Comparison of ENCODE assay signal across 19 cellular contexts in the genomic region with DNA sequence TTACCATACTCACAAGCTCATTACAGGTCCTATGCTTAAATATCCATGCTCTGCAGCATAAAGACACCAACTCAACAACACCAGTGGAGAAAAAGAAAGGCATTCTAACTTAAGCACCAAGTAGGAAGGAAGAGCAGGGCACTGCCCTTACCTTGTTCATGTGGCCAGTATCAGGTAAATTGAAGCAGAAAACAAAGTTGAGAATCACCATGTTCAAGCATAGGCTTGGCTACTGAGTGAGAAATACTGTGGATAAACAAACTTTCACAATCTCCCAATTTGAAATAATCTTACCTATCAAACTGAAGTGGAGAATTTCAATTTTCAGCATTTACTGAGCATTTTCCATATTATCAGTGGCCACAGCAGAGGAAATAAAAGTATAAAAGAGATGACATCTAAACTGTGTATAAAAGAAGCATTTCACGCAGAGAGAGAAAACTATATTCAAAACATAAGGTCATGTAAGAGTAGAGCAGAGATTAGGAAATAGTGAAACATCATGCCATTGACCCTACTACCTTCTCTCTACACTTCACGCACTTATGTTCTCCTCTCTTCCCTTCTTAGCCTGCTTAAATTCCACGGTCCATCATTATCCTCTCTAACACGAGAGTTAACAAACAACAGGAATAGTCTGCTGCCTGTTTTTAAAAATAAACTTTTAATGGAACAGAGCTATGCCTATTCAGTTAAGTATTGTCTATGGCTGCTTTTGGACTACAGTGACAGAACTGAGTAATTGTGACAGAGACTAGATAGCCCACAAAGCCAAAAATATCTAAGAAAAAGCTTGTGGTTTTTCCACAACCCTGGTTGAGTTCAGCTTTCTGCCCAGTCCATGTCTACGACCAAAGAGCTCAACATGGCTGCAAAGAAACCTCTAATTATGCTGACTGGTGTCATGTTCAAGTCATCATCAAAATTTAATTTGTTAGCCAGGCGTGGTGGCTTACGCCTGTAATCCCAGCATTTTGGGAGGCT.
DNase-seq lines count a peak whose midpoint lies in the region; ATAC-seq, FAIRE-seq and TF ChIP-seq lines count a peak whose summit lies in the region.
"Had no signal": no experiment of that assay in that cellular context is flagged by ENCODE, and none has a peak within 500 bp of the region (broad histone marks: within the 10 kb centered on the region; RNA-seq: fewer than 3 reads in every experiment).

No MANE protein-coding gene starts in this region.

- H3K4me1 ChIP-seq in RWPE2 (ENCODE audit: insufficient read depth, poor library complexity, severe bottlenecking), result no peaks in the 10 kb centered on the region
- H3K4me1 ChIP-seq in liver (ENCODE audit: control insufficient read depth in 4 of 4, insufficient read depth in 4 of 4, low read length in 3 of 4), result peaks cover 0 to 5% (median 2%) of the 10 kb centered on the region in 4 donors
- H3K4me1 ChIP-seq in mucosa of descending colon (ENCODE audit: low read depth), result no peaks in the 10 kb centered on the region
- H3K4me1 ChIP-seq: Peyer's patch had no signal

- no peak for TF ChIP-seq RAD21 in liver (IDR thresholded peaks at IDR 0.05)

- H3K27ac Mint-ChIP-seq in CD4-positive, alpha-beta T cell, result peak overlapping the region; percentile 18
- no peak overlapping the region for H3K27ac Mint-ChIP-seq in activated T-helper 1 cell treated with anti-CD3 and anti-CD28 coated beads, Interleukin-12 subunit alpha, Interleukin-12 subunit beta, Interleukin-2, Interleukin-4 antibody, amounts not matched to agents 30 ng/mL and 10 ng/mL and 1 ng/mL, durations not matched to agents 14 hours and 24 hours and 36 hours

- DNase-seq in CD4-positive, alpha-beta T cell, result no peak
- DNase-seq in GM19239 (ENCODE audit: insufficient read length, low spot score) (no peak), RWPE2 (ENCODE audit: low spot score) (no peak), NCI-H1092 (lab: John Stamatoyannopoulos, UW) (no peak), cerebellum (ENCODE audit: low spot score) (no peak), mucosa of descending colon (no peak)
- DNase-seq in activated T-helper 1 cell treated with anti-CD3 and anti-CD28 coated beads, Interleukin-12 subunit alpha, Interleukin-12 subunit beta, Interleukin-2, Interleukin-4 antibody, amounts not matched to agents 30 ng/mL and 10 ng/mL and 1 ng/mL, durations not matched to agents 14 hours and 24 hours and 36 hours (ENCODE audit: low spot score), result no peak
- DNase-seq: BE2C; Calu3; CD4-positive, alpha-beta memory T cell; DMS79; GOT3; NCI-H1436; NCI-H1930; NCI-H526; Peyer's patch had no signal

- 84% methylated on average over 7 of the region's 7 CpGs for WGBS in liver

- POLR2A ChIA-PET in CD4-positive, alpha-beta T cell (lab: Charles Lee), result no interaction called here

- no peaks in the 10 kb centered on the region for H3K27me3 ChIP-seq in CD4-positive, alpha-beta T cell (ENCODE audit: control insufficient read depth, insufficient read depth, low read length)
- H3K27me3 ChIP-seq in RWPE2 (ENCODE audit: insufficient read depth, poor library complexity, severe bottlenecking) (no peaks in the 10 kb centered on the region), liver (ENCODE audit: control insufficient read depth in 4 of 4, insufficient read depth in 4 of 4, low read length in 3 of 4) (no peaks in the 10 kb centered on the region)
- H3K27me3 ChIP-seq: BE2C, Peyer's patch had no signal

- H3K27ac ChIP-seq in CD4-positive, alpha-beta T cell (ENCODE audit: low read depth, low read length), result no peak overlapping the region
- no peak overlapping the region for H3K27ac ChIP-seq in RWPE2 (ENCODE audit: poor library complexity, severe bottlenecking)
- H3K27ac ChIP-seq in liver (ENCODE audit: low read depth in 1 of 2, low read length in 2 of 2), result no peak overlapping the region
- H3K27ac ChIP-seq: Peyer's patch had no signal

- H3K4me3 Mint-ChIP-seq in CD4-positive, alpha-beta T cell, result no peak overlapping the region
- no peak overlapping the region for H3K4me3 Mint-ChIP-seq in activated T-helper 1 cell treated with anti-CD3 and anti-CD28 coated beads, Interleukin-12 subunit alpha, Interleukin-12 subunit beta, Interleukin-2, Interleukin-4 antibody, amounts not matched to agents 30 ng/mL and 10 ng/mL and 1 ng/mL, durations not matched to agents 14 hours and 24 hours and 36 hours
- H3K4me3 Mint-ChIP-seq: CD4-positive, alpha-beta memory T cell had no signal

- CTCF ChIA-PET in CD4-positive, alpha-beta T cell (lab: Charles Lee), result no interaction called here

- no peak for TF ChIP-seq CTCF in CD4-positive, alpha-beta T cell (IDR thresholded peaks at IDR 0.05)
- TF ChIP-seq CTCF in RWPE2 (IDR thresholded peaks at IDR 0.05; ENCODE audit: poor library complexity, severe bottlenecking) (no peak), liver (IDR thresholded peaks at IDR 0.05; ENCODE audit: low read depth, low read length, missing input control) (no peak), mucosa of descending colon (IDR thresholded peaks at IDR 0.05) (no peak)

- H3K4me1 Mint-ChIP-seq in CD4-positive, alpha-beta T cell (ENCODE audit: low read depth), result peaks cover 21% of the 10 kb centered on the region
- peaks cover 4% of the 10 kb centered on the region for H3K4me1 Mint-ChIP-seq in activated T-helper 1 cell treated with anti-CD3 and anti-CD28 coated beads, Interleukin-12 subunit alpha, Interleukin-12 subunit beta, Interleukin-2, Interleukin-4 antibody, amounts not matched to agents 30 ng/mL and 10 ng/mL and 1 ng/mL, durations not matched to agents 14 hours and 24 hours and 36 hours (ENCODE audit: low read depth)

- no peaks in the 10 kb centered on the region for H3K9me3 ChIP-seq in CD4-positive, alpha-beta T cell (ENCODE audit: control insufficient read depth, low read length)
- no peaks in the 10 kb centered on the region for H3K9me3 ChIP-seq in RWPE2 (ENCODE audit: severe bottlenecking)
- no peaks in the 10 kb centered on the region for H3K9me3 ChIP-seq in liver (ENCODE audit: control insufficient read depth in 4 of 4, low read length in 3 of 4)
- no peaks in the 10 kb centered on the region for H3K9me3 ChIP-seq in mucosa of descending colon
- H3K9me3 ChIP-seq: BE2C, Peyer's patch had no signal

- peaks cover 39% of the 10 kb centered on the region for H3K36me3 Mint-ChIP-seq in CD4-positive, alpha-beta T cell (ENCODE audit: low read depth)
- peaks cover 6% of the 10 kb centered on the region for H3K36me3 Mint-ChIP-seq in activated T-helper 1 cell treated with anti-CD3 and anti-CD28 coated beads, Interleukin-12 subunit alpha, Interleukin-12 subunit beta, Interleukin-2, Interleukin-4 antibody, amounts not matched to agents 30 ng/mL and 10 ng/mL and 1 ng/mL, durations not matched to agents 14 hours and 24 hours and 36 hours (ENCODE audit: low read depth)

- intact Hi-C loops in CD4-positive, alpha-beta T cell (cut with DNase I, micrococcal nuclease), result no loop called here
- intact Hi-C loops in activated T-helper 1 cell treated with anti-CD3 and anti-CD28 coated beads, Interleukin-12 subunit alpha, Interleukin-12 subunit beta, Interleukin-2, Interleukin-4 antibody, amounts not matched to agents 30 ng/mL and 10 ng/mL and 1 ng/mL, durations not matched to agents 14 hours and 24 hours and 36 hours (cut with micrococcal nuclease), result no loop called here
- intact Hi-C loops in mucosa of descending colon (cut with DNase I, micrococcal nuclease), result no loop called here

- H3K9me3 Mint-ChIP-seq in CD4-positive, alpha-beta T cell, result peaks cover 4% of the 10 kb centered on the region
- no peaks in the 10 kb centered on the region for H3K9me3 Mint-ChIP-seq in activated T-helper 1 cell treated with anti-CD3 and anti-CD28 coated beads, Interleukin-12 subunit alpha, Interleukin-12 subunit beta, Interleukin-2, Interleukin-4 antibody, amounts not matched to agents 30 ng/mL and 10 ng/mL and 1 ng/mL, durations not matched to agents 14 hours and 24 hours and 36 hours

- H3K27me3 Mint-ChIP-seq in CD4-positive, alpha-beta T cell, result no peaks in the 10 kb centered on the region
- no peaks in the 10 kb centered on the region for H3K27me3 Mint-ChIP-seq in activated T-helper 1 cell treated with anti-CD3 and anti-CD28 coated beads, Interleukin-12 subunit alpha, Interleukin-12 subunit beta, Interleukin-2, Interleukin-4 antibody, amounts not matched to agents 30 ng/mL and 10 ng/mL and 1 ng/mL, durations not matched to agents 14 hours and 24 hours and 36 hours (ENCODE audit: insufficient read depth)
- H3K27me3 Mint-ChIP-seq: CD4-positive, alpha-beta memory T cell had no signal

- no peak overlapping the region for H3K9ac ChIP-seq in liver (ENCODE audit: low read depth in 1 of 2, low read length in 2 of 2)

- H3K4me3 ChIP-seq in RWPE2 (ENCODE audit: severe bottlenecking), result no peak overlapping the region
- no peak overlapping the region for H3K4me3 ChIP-seq in liver (ENCODE audit: low read depth in 1 of 3, low read length in 3 of 3)
- H3K4me3 ChIP-seq in mucosa of descending colon, result no peak overlapping the region
- H3K4me3 ChIP-seq: Peyer's patch had no signal

- ATAC-seq in CD4-positive, alpha-beta T cell (ENCODE audit: poor library complexity), result no peak
- ATAC-seq in RWPE2 (ENCODE audit: low read depth) (peak; percentile 22; the same call in 1 of the 3 replicates), mucosa of descending colon (no peak)
- ATAC-seq: HCT116, Right ventricle myocardium inferior had no signal

- H3K36me3 ChIP-seq in RWPE2 (ENCODE audit: low read depth), result peaks cover 43% of the 10 kb centered on the region
- H3K36me3 ChIP-seq in liver (ENCODE audit: control insufficient read depth in 4 of 4, insufficient read depth in 3 of 4, low read depth in 1 of 4, low read length in 3 of 4), result peaks cover 0 to 3% (median 0%) of the 10 kb centered on the region in 4 donors
- no peaks in the 10 kb centered on the region for H3K36me3 ChIP-seq in mucosa of descending colon (ENCODE audit: low read depth)
- H3K36me3 ChIP-seq: BE2C had no signal

- FAIRE-seq in GM19239 (lab: Jason Lieb, UNC), result peak; percentile 14

TF ChIP-seq in liver, 16 proteins besides CTCF, POLR2A, EP300 and RAD21 (continues in another document):
- TF ChIP-seq EGR1 (IDR thresholded peaks at IDR 0.05; ENCODE audit: low read depth in 2 of 2) (no peak), FOXA1 (IDR thresholded peaks at IDR 0.05) (no peak)
